28 cellular contexts compared by ENCODE assay signal in the genomic region with DNA sequence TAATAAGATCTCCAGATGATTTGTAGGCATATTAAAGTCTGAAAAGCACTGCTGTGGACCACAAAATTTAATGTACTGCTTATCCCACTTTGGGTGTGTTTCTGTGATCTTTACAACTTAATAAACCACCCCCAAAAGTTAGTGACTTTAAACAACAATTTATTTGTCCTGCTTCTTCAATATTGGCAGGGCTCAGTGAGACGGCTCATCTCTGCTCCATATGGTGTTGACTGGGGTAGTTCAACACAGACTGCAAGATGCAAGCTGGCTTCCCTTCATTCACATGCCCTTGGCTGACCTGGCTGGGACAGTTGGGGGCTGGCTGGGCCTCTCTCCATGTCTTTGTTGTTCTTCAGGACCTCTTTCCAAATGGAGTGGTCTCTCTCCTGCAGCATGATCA.
A peak's percentile ranks its signal among the peaks of the same experiment; 100 is the strongest.
DNase-seq lines count a peak whose midpoint lies in the region; ATAC-seq, FAIRE-seq and TF ChIP-seq lines count a peak whose summit lies in the region.
"Had no signal": no experiment of that assay in that cellular context is flagged by ENCODE, and none has a peak within 500 bp of the region (broad histone marks: within the 10 kb centered on the region; RNA-seq: fewer than 3 reads in every experiment).

No MANE protein-coding gene starts in this region.

- DNase-seq in HepG2 (ENCODE audit: low spot score) (no peak), right lobe of liver (no peak), epithelial cell of prostate (ENCODE audit: low read depth, low spot score) (no peak), mesenchymal stem cell (no peak), trophoblast cell (no peak), SHP77 (lab: John Stamatoyannopoulos, UW) (no peak), kidney tubule cell (ENCODE audit: low spot score) (no peak), tibial artery (no peak)
- DNase-seq: 8988T; BE2C; C1 segment of cervical spinal cord; CD4-positive, alpha-beta memory T cell; CD4-positive, CD25-positive, alpha-beta regulatory T cell; CD8-positive, alpha-beta memory T cell; COR-L47; DMS 273 treated with DMSO at 0.1 percent for 48 hours; DMS153; DMS53; DMS79; DND-41; EL; GDM1 had no signal

- no peaks in the 10 kb centered on the region for H3K9me3 ChIP-seq in HepG2 (ENCODE audit: low read length)
- H3K9me3 ChIP-seq in right lobe of liver = no peaks in the 10 kb centered on the region
- peaks cover 12% of the 10 kb centered on the region for H3K9me3 ChIP-seq in mesenchymal stem cell (ENCODE audit: control insufficient read depth, low read length)
- H3K9me3 ChIP-seq in trophoblast cell (ENCODE audit: insufficient read depth, low read depth, low read length) = no peaks in the 10 kb centered on the region
- no peaks in the 10 kb centered on the region for H3K9me3 ChIP-seq in tibial artery
- H3K9me3 ChIP-seq: BE2C, BLaER1 had no signal

- H3K23ac ChIP-seq in mesenchymal stem cell (ENCODE audit: low read length in 2 of 2) = no peak overlapping the region
- H3K23ac ChIP-seq in trophoblast cell (ENCODE audit: low read length) = no peak overlapping the region

- H3K79me1 ChIP-seq in mesenchymal stem cell (replicated peaks; ENCODE audit: low read length, poor library complexity, severe bottlenecking) (no peaks in the 10 kb centered on the region), trophoblast cell (ENCODE audit: low read length) (no peaks in the 10 kb centered on the region)

- H3K27me3 ChIP-seq in HepG2 (ENCODE audit: control insufficient read depth in 1 of 2, insufficient read depth in 2 of 2, low read length in 2 of 2) (no peaks in the 10 kb centered on the region), right lobe of liver (no peaks in the 10 kb centered on the region), mesenchymal stem cell (ENCODE audit: control insufficient read depth in 1 of 2, insufficient read depth in 1 of 2, low read length in 2 of 2) (no peaks in the 10 kb centered on the region), trophoblast cell (ENCODE audit: insufficient read depth, low read length) (no peaks in the 10 kb centered on the region), tibial artery (no peaks in the 10 kb centered on the region)
- H3K27me3 ChIP-seq: BE2C, BLaER1 had no signal

- H3K4me1 ChIP-seq in HepG2 (ENCODE audit: insufficient read depth, low read length) = no peaks in the 10 kb centered on the region
- no peaks in the 10 kb centered on the region for H3K4me1 ChIP-seq in right lobe of liver
- H3K4me1 ChIP-seq in mesenchymal stem cell (ENCODE audit: control insufficient read depth, insufficient read depth, low read depth, low read length) = no peaks in the 10 kb centered on the region
- no peaks in the 10 kb centered on the region for H3K4me1 ChIP-seq in trophoblast cell (ENCODE audit: control insufficient read depth in 1 of 2, insufficient read depth in 2 of 2, low read length in 2 of 2)
- no peaks in the 10 kb centered on the region for H3K4me1 ChIP-seq in tibial artery
- H3K4me1 ChIP-seq: BLaER1 had no signal

- no peaks in the 10 kb centered on the region for H3K79me2 ChIP-seq in HepG2 (ENCODE audit: insufficient read depth, low read length)
- no peaks in the 10 kb centered on the region for H3K79me2 ChIP-seq in trophoblast cell (ENCODE audit: control insufficient read depth, insufficient read depth, low read length, poor library complexity)

- no peak overlapping the region for H3K4me2 ChIP-seq in HepG2 (ENCODE audit: low read depth, low read length)
- H3K4me2 ChIP-seq in mesenchymal stem cell (ENCODE audit: low read length, poor library complexity, severe bottlenecking) = no peak overlapping the region
- H3K4me2 ChIP-seq in trophoblast cell (ENCODE audit: low read length) = no peak overlapping the region
- H3K4me2 ChIP-seq: BLaER1 had no signal

- H3K18ac ChIP-seq in mesenchymal stem cell (ENCODE audit: low read depth in 1 of 2, low read length in 2 of 2) (no peak overlapping the region), trophoblast cell (ENCODE audit: low read length) (no peak overlapping the region)

- H2BK5ac ChIP-seq in mesenchymal stem cell (ENCODE audit: low read depth, low read length, poor library complexity, severe bottlenecking) (no peak overlapping the region), trophoblast cell (ENCODE audit: low read depth, low read length, poor library complexity) (no peak overlapping the region)

- ATAC-seq in HepG2 = no peak
- ATAC-seq in right lobe of liver = no peak
- ATAC-seq: GM12878 had no signal

- H2AFZ ChIP-seq in HepG2 (ENCODE audit: low read length) (no peak overlapping the region), mesenchymal stem cell (ENCODE audit: low read depth, low read length) (no peak overlapping the region), trophoblast cell (ENCODE audit: insufficient read depth, low read length, poor library complexity) (no peak overlapping the region)

- 100% methylated on average over 1 of the region's 1 CpG for WGBS in HepG2 (ENCODE audit: low lambda C conversion rate)
- WGBS in right lobe of liver (ENCODE audit: insufficient coverage, low coverage, low lambda C conversion rate, missing lambda C conversion rate) = 63% methylated on average over 1 of the region's 1 CpG
- WGBS in mesenchymal stem cell = 79% methylated on average over 1 of the region's 1 CpG
- WGBS in trophoblast cell (ENCODE audit: extremely low coverage, insufficient coverage, insufficient read length) = no CpG with 5 or more reads among the region's 1 CpG

- FAIRE-seq in HepG2 (lab: Jason Lieb, UNC) = no peak
- FAIRE-seq: A204.1, GM12878, GM12892, GM18507, GM19239 had no signal

- H2BK12ac ChIP-seq in mesenchymal stem cell (ENCODE audit: low read length in 2 of 2) (no peak overlapping the region), trophoblast cell (ENCODE audit: low read length) (no peak overlapping the region)

- H3K27ac ChIP-seq in HepG2 (ENCODE audit: extremely low read length, insufficient read depth, low read length) = no peak overlapping the region
- H3K27ac ChIP-seq in right lobe of liver = no peak overlapping the region
- H3K27ac ChIP-seq in epithelial cell of prostate = peak overlapping the region; percentile 65
- no peak overlapping the region for H3K27ac ChIP-seq in mesenchymal stem cell (ENCODE audit: low read length, poor library complexity, severe bottlenecking)
- no peak overlapping the region for H3K27ac ChIP-seq in trophoblast cell (ENCODE audit: low read depth, low read length)
- no peak overlapping the region for H3K27ac ChIP-seq in tibial artery
- H3K27ac ChIP-seq: BLaER1 had no signal

- TF ChIP-seq EP300 in HepG2 (IDR thresholded peaks at IDR 0.05; ENCODE audit: low read depth in 2 of 2, low read length in 2 of 2) (no peak), HepG2 (CRISPR knock-in tag; IDR thresholded peaks at IDR 0.05; ENCODE audit: borderline replicate concordance) (no peak)

- H2BK120ac ChIP-seq in mesenchymal stem cell (ENCODE audit: low read depth, low read length) = no peak overlapping the region
- H2BK120ac ChIP-seq in trophoblast cell (ENCODE audit: insufficient read depth, low read length, poor library complexity) = no peak overlapping the region

- intact Hi-C loops in HepG2 (cut with micrococcal nuclease; ENCODE audit: unreplicated experiment) (no loop called here), right lobe of liver (cut with DNase I) (no loop called here), tibial artery (cut with DNase I; ENCODE audit: low total_unique reads) (no loop called here)

- CTCF ChIA-PET in HepG2 (lab: Yijun Ruan, JAX; ENCODE audit: low intra/inter-chr PET ratio, low total read pairs) = no interaction called here

- no peak overlapping the region for H3K4me3 ChIP-seq in HepG2 (replicated peaks in 1 of 3; ENCODE audit: insufficient read depth in 1 of 3, low read depth in 2 of 3, low read length in 3 of 3)
- H3K4me3 ChIP-seq in right lobe of liver = no peak overlapping the region
- H3K4me3 ChIP-seq in mesenchymal stem cell (ENCODE audit: insufficient read depth in 1 of 2, low read depth in 1 of 2, low read length in 2 of 2) = no peak overlapping the region
- no peak overlapping the region for H3K4me3 ChIP-seq in trophoblast cell (ENCODE audit: low read depth, low read length)
- no peak overlapping the region for H3K4me3 ChIP-seq in tibial artery
- H3K4me3 ChIP-seq: BLaER1, GM12878 had no signal

- H4K91ac ChIP-seq in mesenchymal stem cell (ENCODE audit: low read length) (peak overlapping the region; percentile 50), trophoblast cell (ENCODE audit: low read depth, low read length) (no peak overlapping the region)

- POLR2A ChIA-PET in HepG2 (lab: Yijun Ruan, JAX) = no interaction called here

- H2AK5ac ChIP-seq in mesenchymal stem cell (ENCODE audit: low read length, severe bottlenecking) = no peak overlapping the region
- H2AK5ac ChIP-seq in trophoblast cell (ENCODE audit: low read length) = no peak overlapping the region

- no peak overlapping the region for H4K12ac ChIP-seq in trophoblast cell (ENCODE audit: low read depth, low read length)

- TF ChIP-seq RAD21 in HepG2 (CRISPR knock-in tag; IDR thresholded peaks at IDR 0.05) = no peak

- no peak overlapping the region for H3K9ac ChIP-seq in HepG2 (ENCODE audit: insufficient read depth, low read depth, low read length)
- H3K9ac ChIP-seq in mesenchymal stem cell (ENCODE audit: low read length) = no peak overlapping the region
- H3K9ac ChIP-seq in trophoblast cell (ENCODE audit: low read length) = peak overlapping the region; percentile 22
- H3K9ac ChIP-seq: BLaER1 had no signal

- H3K4ac ChIP-seq in mesenchymal stem cell (ENCODE audit: low read depth in 1 of 2, low read length in 2 of 2) (no peak overlapping the region), trophoblast cell (ENCODE audit: low read depth, low read length) (no peak overlapping the region)

- BruUV-seq in HepG2 (replicated peaks; lab: Mats Ljungman, UMichigan) = no TSS peak

- H4K20me1 ChIP-seq in HepG2 (ENCODE audit: insufficient read depth, low read length) = no peaks in the 10 kb centered on the region
- H4K20me1 ChIP-seq: BLaER1 had no signal

- H4K8ac ChIP-seq in mesenchymal stem cell (ENCODE audit: low read length) (no peak overlapping the region), trophoblast cell (ENCODE audit: low read depth, low read length) (no peak overlapping the region)

- H3K14ac ChIP-seq in mesenchymal stem cell (ENCODE audit: low read length in 2 of 2) (no peak overlapping the region), trophoblast cell (ENCODE audit: low read length) (no peak overlapping the region)

- TF ChIP-seq CTCF in HepG2 (CRISPR knock-in tag; IDR thresholded peaks at IDR 0.05) (no peak), right lobe of liver (IDR thresholded peaks at IDR 0.05) (no peak), tibial artery (IDR thresholded peaks at IDR 0.05) (no peak)

- no peaks in the 10 kb centered on the region for H3K36me3 ChIP-seq in HepG2 (replicated peaks in 1 of 2; ENCODE audit: control insufficient read depth in 1 of 2, insufficient read depth in 2 of 2, low read length in 2 of 2)
- no peaks in the 10 kb centered on the region for H3K36me3 ChIP-seq in right lobe of liver
- no peaks in the 10 kb centered on the region for H3K36me3 ChIP-seq in mesenchymal stem cell (ENCODE audit: control insufficient read depth in 1 of 2, insufficient read depth in 2 of 2, low read depth in 1 of 2, low read length in 2 of 2)
- H3K36me3 ChIP-seq in trophoblast cell (ENCODE audit: control insufficient read depth in 1 of 2, insufficient read depth in 2 of 2, low read length in 2 of 2) = no peaks in the 10 kb centered on the region
- H3K36me3 ChIP-seq in tibial artery = no peaks in the 10 kb centered on the region
- H3K36me3 ChIP-seq: BE2C, BLaER1 had no signal

- no peak overlapping the region for H2BK15ac ChIP-seq in mesenchymal stem cell (ENCODE audit: low read depth, poor library complexity, severe bottlenecking)

- in situ Hi-C loops in HepG2 (cut with HindIII; ENCODE audit: extremely low pct_ligation_motif_present, low pct_unique_long_range_greater_than_20kb) = no loop called here

- TF ChIP-seq POLR2A in HepG2 (IDR thresholded peaks at IDR 0.05; ENCODE audit: insufficient read depth in 1 of 2, low read depth in 2 of 2, low read length in 2 of 2) (no peak), right lobe of liver (IDR thresholded peaks at IDR 0.05) (no peak)
